11 cellular contexts compared by ENCODE assay signal in genomic region chr2:196262606-196263005, GRCh38.
DNase-seq lines count a peak whose midpoint lies in the region; ATAC-seq and TF ChIP-seq lines count a peak whose summit lies in the region.
"Had no signal": no experiment of that assay in that cellular context is flagged by ENCODE, and none has a peak within 500 bp of the region (broad histone marks: within the 10 kb centered on the region; RNA-seq: fewer than 3 reads in every experiment).

No MANE protein-coding gene starts in this region.

- peak overlapping the region in 1 of 2 experiments; percentile 79 for H2BK12ac ChIP-seq in mesenchymal stem cell (ENCODE audit: low read length in 2 of 2)

- peak overlapping the region; percentile 64 for H2BK120ac ChIP-seq in mesenchymal stem cell (ENCODE audit: low read depth, low read length)

- 91% methylated on average over 7 of the region's 9 CpGs for WGBS in mesenchymal stem cell

- H3K27me3 ChIP-seq in left ventricle myocardium inferior (ENCODE audit: low read depth) (no peaks in the 10 kb centered on the region), mesenchymal stem cell (ENCODE audit: control insufficient read depth in 1 of 2, insufficient read depth in 1 of 2, low read length in 2 of 2) (no peaks in the 10 kb centered on the region), BE2C (no peaks in the 10 kb centered on the region)

- no peak for DNase-seq in left ventricle myocardium inferior
- no peak for DNase-seq in left cardiac atrium
- DNase-seq in activated naive CD4-positive, alpha-beta T cell treated with anti-CD3 and anti-CD28 coated beads, Interleukin-2, amount 50 U/mL, for 72 hours (ENCODE audit: low spot score in 2 of 2): no peak
- no peak for DNase-seq in mesenchymal stem cell
- no peak for DNase-seq in SHP77 treated with DMSO at 0.1 percent for 48 hours (lab: John Stamatoyannopoulos, UW)
- DNase-seq in BE2C: no peak
- no peak for DNase-seq in NCI-H1105 (lab: John Stamatoyannopoulos, UW)
- DNase-seq: activated CD4-positive, CD25-positive, alpha-beta regulatory T cell treated with anti-CD3 and anti-CD28 coated beads, Interleukin-2, amount 50 U/mL, for 72 hours had no signal

- intact Hi-C loops in left ventricle myocardium inferior (cut with micrococcal nuclease) (no loop called here), left cardiac atrium (cut with DNase I) (no loop called here)

- no peak overlapping the region for H3K9ac ChIP-seq in mesenchymal stem cell (ENCODE audit: low read length)

- TF ChIP-seq CTCF in left ventricle myocardium inferior (IDR thresholded peaks at IDR 0.05; ENCODE audit: borderline replicate concordance) (no peak), BE2C (IDR thresholded peaks at IDR 0.05; ENCODE audit: low read depth, low read length) (no peak)

- H2AFZ ChIP-seq in mesenchymal stem cell (ENCODE audit: low read depth, low read length): no peak overlapping the region

- H3K4me2 ChIP-seq in mesenchymal stem cell (ENCODE audit: low read length, poor library complexity, severe bottlenecking): no peak overlapping the region

- no peaks in the 10 kb centered on the region for H3K36me3 Mint-ChIP-seq in activated naive CD4-positive, alpha-beta T cell treated with anti-CD3 and anti-CD28 coated beads, Interleukin-2, amount 50 U/mL, for 72 hours

- no peak overlapping the region for H2AK5ac ChIP-seq in mesenchymal stem cell (ENCODE audit: low read length, severe bottlenecking)

- peak overlapping the region; percentile 19 for H4K8ac ChIP-seq in mesenchymal stem cell (ENCODE audit: low read length)

- H3K23ac ChIP-seq in mesenchymal stem cell (ENCODE audit: low read length in 2 of 2): no peak overlapping the region

- H3K14ac ChIP-seq in mesenchymal stem cell (ENCODE audit: low read length in 2 of 2): no peak overlapping the region

- H3K4me1 ChIP-seq in left ventricle myocardium inferior (peaks cover 38% of the 10 kb centered on the region), mesenchymal stem cell (ENCODE audit: control insufficient read depth, insufficient read depth, low read depth, low read length) (peaks cover 2% of the 10 kb centered on the region), BE2C (peaks cover 35% of the 10 kb centered on the region)

- peak overlapping the region; percentile 73 to 82 for H3K4ac ChIP-seq in mesenchymal stem cell (ENCODE audit: low read depth in 1 of 2, low read length in 2 of 2)

- no peak overlapping the region for H2BK5ac ChIP-seq in mesenchymal stem cell (ENCODE audit: low read depth, low read length, poor library complexity, severe bottlenecking)

- H3K9me3 Mint-ChIP-seq in activated naive CD4-positive, alpha-beta T cell treated with anti-CD3 and anti-CD28 coated beads, Interleukin-2, amount 50 U/mL, for 72 hours: no peaks in the 10 kb centered on the region
- H3K9me3 Mint-ChIP-seq: nephron had no signal

- H3K27ac Mint-ChIP-seq in activated naive CD4-positive, alpha-beta T cell treated with anti-CD3 and anti-CD28 coated beads, Interleukin-2, amount 50 U/mL, for 72 hours: peak overlapping the region; percentile 98 to 99
- H3K27ac Mint-ChIP-seq: nephron had no signal

- H3K9me3 ChIP-seq in left ventricle myocardium inferior (replicated peaks): no peaks in the 10 kb centered on the region
- no peaks in the 10 kb centered on the region for H3K9me3 ChIP-seq in mesenchymal stem cell (ENCODE audit: control insufficient read depth, low read length)
- H3K9me3 ChIP-seq in BE2C: no peaks in the 10 kb centered on the region

- H3K36me3 ChIP-seq in left ventricle myocardium inferior: peaks cover 5% of the 10 kb centered on the region
- H3K36me3 ChIP-seq in mesenchymal stem cell (ENCODE audit: control insufficient read depth in 1 of 2, insufficient read depth in 2 of 2, low read depth in 1 of 2, low read length in 2 of 2): no peaks in the 10 kb centered on the region
- no peaks in the 10 kb centered on the region for H3K36me3 ChIP-seq in BE2C

- peak overlapping the region; percentile 77 to 82 for H3K18ac ChIP-seq in mesenchymal stem cell (ENCODE audit: low read depth in 1 of 2, low read length in 2 of 2)

- H3K4me3 ChIP-seq in left ventricle myocardium inferior (no peak overlapping the region), mesenchymal stem cell (ENCODE audit: insufficient read depth in 1 of 2, low read depth in 1 of 2, low read length in 2 of 2) (no peak overlapping the region), BE2C (ENCODE audit: low read depth, low read length) (no peak overlapping the region)

- H3K79me1 ChIP-seq in mesenchymal stem cell (replicated peaks; ENCODE audit: low read length, poor library complexity, severe bottlenecking): no peaks in the 10 kb centered on the region

- ATAC-seq in left cardiac atrium: no peak
- no peak for ATAC-seq in activated naive CD4-positive, alpha-beta T cell treated with anti-CD3 and anti-CD28 coated beads, Interleukin-2, amount 50 U/mL, for 72 hours
- ATAC-seq in HG03520 (IDR thresholded peaks at IDR 0.05; ENCODE audit: unreplicated experiment): no peak

- H2BK15ac ChIP-seq in mesenchymal stem cell (ENCODE audit: low read depth, poor library complexity, severe bottlenecking): no peak overlapping the region

- H3K27ac ChIP-seq in left ventricle myocardium inferior (replicated peaks) (peak overlapping the region; percentile 28), mesenchymal stem cell (ENCODE audit: low read length, poor library complexity, severe bottlenecking) (no peak overlapping the region)
- H3K27ac ChIP-seq: RWPE1 had no signal

- peak overlapping the region; percentile 83 for H4K91ac ChIP-seq in mesenchymal stem cell (ENCODE audit: low read length)
